Comparison of ENCODE assay signal across 20 cellular contexts in the genomic region with DNA sequence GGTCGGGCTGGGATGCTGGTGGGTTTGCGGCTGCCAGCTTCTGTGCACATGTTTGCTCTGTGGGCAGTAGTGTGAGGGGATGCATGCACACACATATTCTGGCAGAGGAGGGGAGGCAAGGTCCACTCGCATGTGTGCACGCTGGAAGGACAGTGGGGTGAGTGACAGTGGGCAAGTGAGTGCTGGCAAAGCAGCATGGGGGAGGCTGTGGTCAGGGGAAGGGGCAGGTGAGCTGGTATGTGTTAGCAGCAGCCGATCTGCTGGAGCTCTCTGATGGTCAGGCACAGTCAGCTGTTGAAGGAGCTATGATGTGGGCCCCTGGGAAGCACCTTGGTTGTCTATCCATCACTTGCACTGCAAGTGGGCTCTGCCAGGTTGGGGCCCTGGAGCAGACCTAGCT.
DNase-seq lines count a peak whose midpoint lies in the region; ATAC-seq, FAIRE-seq and TF ChIP-seq lines count a peak whose summit lies in the region.
"Had no signal": no experiment of that assay in that cellular context is flagged by ENCODE, and none has a peak within 500 bp of the region (broad histone marks: within the 10 kb centered on the region; RNA-seq: fewer than 3 reads in every experiment).

No MANE protein-coding gene starts in this region.

- peaks cover 25 to 41% (median 38%) of the 10 kb centered on the region in 3 experiments for H3K36me3 Mint-ChIP-seq in H9 (ENCODE audit: insufficient read depth in 1 of 3, low read depth in 3 of 3)
- no peaks in the 10 kb centered on the region for H3K36me3 Mint-ChIP-seq in stimulated activated effector memory CD8-positive, alpha-beta T cell treated with anti-CD3 and anti-CD28 coated beads, Interleukin-12 subunit alpha, Interleukin-12 subunit beta, amount 100 ng/mL, for 72 hours
- H3K36me3 Mint-ChIP-seq: CD4-positive, CD25-positive, alpha-beta regulatory T cell; CD8-positive, alpha-beta memory T cell had no signal

- H3K18ac ChIP-seq in H9 (ENCODE audit: insufficient read length, low read depth, low read length) (no peak overlapping the region), IMR-90 (ENCODE audit: low read depth, low read length) (no peak overlapping the region)

- no peaks in the 10 kb centered on the region for H4K20me1 ChIP-seq in H9 (ENCODE audit: control insufficient read depth, insufficient read depth, insufficient read length)
- no peaks in the 10 kb centered on the region for H4K20me1 ChIP-seq in IMR-90 (ENCODE audit: insufficient read depth, low read length)
- no peaks in the 10 kb centered on the region for H4K20me1 ChIP-seq in HepG2 (ENCODE audit: insufficient read depth, low read length)

- H2AFZ ChIP-seq in H9 (ENCODE audit: low read length) (no peak overlapping the region), IMR-90 (replicated peaks; ENCODE audit: low read length, poor library complexity) (peak overlapping the region; percentile 67), HepG2 (ENCODE audit: low read length) (no peak overlapping the region)
- H2AFZ ChIP-seq: GM23338 had no signal

- no peak for TF ChIP-seq RAD21 in IMR-90 (IDR thresholded peaks at IDR 0.05; ENCODE audit: low read length)
- TF ChIP-seq RAD21 in HepG2 (CRISPR knock-in tag; IDR thresholded peaks at IDR 0.05) = no peak

- H3K27me3 Mint-ChIP-seq in H9 (ENCODE audit: low read depth) = no peaks in the 10 kb centered on the region
- H3K27me3 Mint-ChIP-seq: B cell; CD4-positive, CD25-positive, alpha-beta regulatory T cell; CD8-positive, alpha-beta memory T cell had no signal

- DNase-seq in H9 = no peak
- DNase-seq in IMR-90 = no peak
- DNase-seq in HepG2 (ENCODE audit: low spot score) = no peak
- DNase-seq in stimulated activated effector memory CD8-positive, alpha-beta T cell treated with anti-CD3 and anti-CD28 coated beads, Interleukin-12 subunit alpha, Interleukin-12 subunit beta, amount 100 ng/mL, for 72 hours (ENCODE audit: low spot score in 2 of 2) = no peak
- no peak for DNase-seq in frontal cortex (ENCODE audit: low spot score in 2 of 2)
- DNase-seq in foreskin melanocyte = no peak
- DNase-seq: C1 segment of cervical spinal cord; CD4-positive, CD25-positive, alpha-beta regulatory T cell; CD8-positive, alpha-beta memory T cell; COR-L47; HFFc6 had no signal

- no peak overlapping the region for H3K4me3 Mint-ChIP-seq in H9
- no peak overlapping the region for H3K4me3 Mint-ChIP-seq in stimulated activated effector memory CD8-positive, alpha-beta T cell treated with anti-CD3 and anti-CD28 coated beads, Interleukin-12 subunit alpha, Interleukin-12 subunit beta, amount 100 ng/mL, for 72 hours
- H3K4me3 Mint-ChIP-seq: B cell; CD4-positive, CD25-positive, alpha-beta regulatory T cell; CD8-positive, alpha-beta memory T cell; GM23338; HFFc6 had no signal

- H2BK15ac ChIP-seq in H9 (ENCODE audit: low read depth, low read length) = no peak overlapping the region
- no peak overlapping the region for H2BK15ac ChIP-seq in IMR-90 (ENCODE audit: low read depth, low read length)

- H3K4me1 Mint-ChIP-seq in H9 = no peaks in the 10 kb centered on the region
- H3K4me1 Mint-ChIP-seq in stimulated activated effector memory CD8-positive, alpha-beta T cell treated with anti-CD3 and anti-CD28 coated beads, Interleukin-12 subunit alpha, Interleukin-12 subunit beta, amount 100 ng/mL, for 72 hours = no peaks in the 10 kb centered on the region
- H3K4me1 Mint-ChIP-seq: B cell; CD4-positive, CD25-positive, alpha-beta regulatory T cell; CD8-positive, alpha-beta memory T cell; GM23338 had no signal

- no peak overlapping the region for H2BK12ac ChIP-seq in H9 (ENCODE audit: insufficient read length, low read depth, low read length)

- H3K4me1 ChIP-seq in H9 (ENCODE audit: insufficient read depth, low read length) (no peaks in the 10 kb centered on the region), IMR-90 (ENCODE audit: control insufficient read depth, insufficient read depth, low read length) (no peaks in the 10 kb centered on the region), HepG2 (ENCODE audit: insufficient read depth, low read length) (no peaks in the 10 kb centered on the region)

- H3K9me3 Mint-ChIP-seq in H9 = peaks cover 29 to 37% of the 10 kb centered on the region in 2 experiments
- peaks cover 33% of the 10 kb centered on the region for H3K9me3 Mint-ChIP-seq in stimulated activated effector memory CD8-positive, alpha-beta T cell treated with anti-CD3 and anti-CD28 coated beads, Interleukin-12 subunit alpha, Interleukin-12 subunit beta, amount 100 ng/mL, for 72 hours

- H3K79me2 ChIP-seq in H9 (ENCODE audit: insufficient read depth, low read length) = no peaks in the 10 kb centered on the region
- H3K79me2 ChIP-seq in HepG2 (ENCODE audit: insufficient read depth, low read length) = no peaks in the 10 kb centered on the region

- CTCF ChIA-PET in IMR-90 (lab: Yijun Ruan, JAX) = no interaction called here
- CTCF ChIA-PET in HepG2 (lab: Yijun Ruan, JAX; ENCODE audit: low intra/inter-chr PET ratio, low total read pairs) = no interaction called here

- no peak overlapping the region for H2AK5ac ChIP-seq in H9 (ENCODE audit: insufficient read length, low read length)
- no peak overlapping the region for H2AK5ac ChIP-seq in IMR-90 (ENCODE audit: low read depth, low read length)

- BruUV-seq in IMR-90 (replicated peaks; lab: Mats Ljungman, UMichigan) = no TSS peak
- no TSS peak for BruUV-seq in HepG2 (replicated peaks; lab: Mats Ljungman, UMichigan)

- POLR2A ChIA-PET in IMR-90 (lab: Charles Lee; ENCODE audit: unreplicated experiment) (no interaction called here), HepG2 (lab: Yijun Ruan, JAX) (no interaction called here)

- H3K23ac ChIP-seq in H9 (ENCODE audit: insufficient read length, low read depth, low read length) (no peak overlapping the region), IMR-90 (ENCODE audit: low read depth, low read length) (no peak overlapping the region)

- no peak overlapping the region for H2BK5ac ChIP-seq in H9 (ENCODE audit: insufficient read length, low read length)
- no peak overlapping the region for H2BK5ac ChIP-seq in IMR-90 (ENCODE audit: low read depth, low read length, poor library complexity, severe bottlenecking)

- no peaks in the 10 kb centered on the region for H3K9me3 ChIP-seq in H9 (ENCODE audit: control insufficient read depth, low read depth, low read length)
- H3K9me3 ChIP-seq in IMR-90 (ENCODE audit: control insufficient read depth, insufficient read depth, low read length) = peaks cover 7% of the 10 kb centered on the region
- H3K9me3 ChIP-seq in HepG2 (ENCODE audit: low read length) = peaks cover 25% of the 10 kb centered on the region

- H3K14ac ChIP-seq in H9 (ENCODE audit: insufficient read depth, low read length) (peak overlapping the region; percentile 34; the same call in 1 of the 2 replicates), IMR-90 (replicated peaks; ENCODE audit: low read depth, low read length) (no peak overlapping the region)

- no peak overlapping the region for H3K4me3 ChIP-seq in IMR-90 (ENCODE audit: insufficient read depth, low read depth, low read length)
- no peak overlapping the region for H3K4me3 ChIP-seq in HepG2 (replicated peaks in 1 of 3; ENCODE audit: insufficient read depth in 1 of 3, low read depth in 2 of 3, low read length in 3 of 3)
- H3K4me3 ChIP-seq: GM23338 had no signal

- no peak overlapping the region for H3K56ac ChIP-seq in H9 (ENCODE audit: insufficient read length, low read depth, low read length)
- no peak overlapping the region for H3K56ac ChIP-seq in IMR-90 (ENCODE audit: extremely low read depth, insufficient read depth, low read length)

- H3K4ac ChIP-seq in H9 (ENCODE audit: low read depth, low read length) (no peak overlapping the region), IMR-90 (ENCODE audit: low read depth, low read length) (no peak overlapping the region)

- intact Hi-C loops in IMR-90 (cut with micrococcal nuclease) (no loop called here), HepG2 (cut with micrococcal nuclease; ENCODE audit: unreplicated experiment) (no loop called here)

- H3K9ac ChIP-seq in H9 (ENCODE audit: extremely low read depth, insufficient read length, low read length) (no peak overlapping the region), IMR-90 (ENCODE audit: low read depth, low read length) (no peak overlapping the region), HepG2 (ENCODE audit: insufficient read depth, low read depth, low read length) (no peak overlapping the region)

- no peak overlapping the region for H3K27ac Mint-ChIP-seq in H9
- no peak overlapping the region for H3K27ac Mint-ChIP-seq in stimulated activated effector memory CD8-positive, alpha-beta T cell treated with anti-CD3 and anti-CD28 coated beads, Interleukin-12 subunit alpha, Interleukin-12 subunit beta, amount 100 ng/mL, for 72 hours
- H3K27ac Mint-ChIP-seq: B cell; CD4-positive, CD25-positive, alpha-beta regulatory T cell; CD8-positive, alpha-beta memory T cell; GM23338; HFFc6 had no signal

- H3T11ph ChIP-seq in H9 (ENCODE audit: low read length) = no peak overlapping the region

- H2BK120ac ChIP-seq in H9 (ENCODE audit: low read depth, low read length, poor library complexity, severe bottlenecking) (no peak overlapping the region), IMR-90 (ENCODE audit: low read depth, low read length) (no peak overlapping the region)

- WGBS in H9 (ENCODE audit: extremely low coverage, insufficient read length, low lambda C conversion rate) = no CpG with 5 or more reads among the region's 5 CpGs
- WGBS in IMR-90 (ENCODE audit: extremely low coverage in 2 of 2, insufficient read length in 1 of 2), 2 experiments = 56% methylated on average over 2 of the region's 5 CpGs; no CpG with 5 or more reads in 1 of the 2 experiments
- 0% methylated on average over 4 of the region's 5 CpGs for WGBS in HepG2 (ENCODE audit: low lambda C conversion rate)

- H4K5ac ChIP-seq in H9 (ENCODE audit: insufficient read length, low read depth, low read length) (no peak overlapping the region), IMR-90 (ENCODE audit: low read depth, low read length) (no peak overlapping the region)

- no peaks in the 10 kb centered on the region for H3K23me2 ChIP-seq in H9 (ENCODE audit: insufficient read length, low read depth, low read length, poor library complexity, severe bottlenecking)

- H3K4me2 ChIP-seq in H9 (ENCODE audit: insufficient read depth, insufficient read length, low read length) (no peak overlapping the region), IMR-90 (ENCODE audit: low read depth, low read length) (no peak overlapping the region), HepG2 (ENCODE audit: low read depth, low read length) (no peak overlapping the region)
- H3K4me2 ChIP-seq: GM23338 had no signal

- H2AK9ac ChIP-seq in IMR-90 (replicated peaks; ENCODE audit: low read depth, low read length, poor library complexity) = peak overlapping the region; percentile 55

- no peak for TF ChIP-seq EP300 in HepG2 (IDR thresholded peaks at IDR 0.05; ENCODE audit: low read depth in 2 of 2, low read length in 2 of 2)
- TF ChIP-seq EP300 in HepG2 (CRISPR knock-in tag; IDR thresholded peaks at IDR 0.05; ENCODE audit: borderline replicate concordance) = no peak

- H3K36me3 ChIP-seq in IMR-90 (ENCODE audit: control insufficient read depth, insufficient read depth, low read length) (no peaks in the 10 kb centered on the region), HepG2 (replicated peaks in 1 of 2; ENCODE audit: control insufficient read depth in 1 of 2, insufficient read depth in 2 of 2, low read length in 2 of 2) (no peaks in the 10 kb centered on the region)

- H2BK20ac ChIP-seq in H9 (ENCODE audit: low read depth, low read length, poor library complexity, severe bottlenecking) = no peak overlapping the region
- H2BK20ac ChIP-seq in IMR-90 (ENCODE audit: low read depth, low read length) = no peak overlapping the region

- H3K27ac ChIP-seq in H9 (ENCODE audit: insufficient read length, low read depth, low read length) = no peak overlapping the region
- H3K27ac ChIP-seq in IMR-90 (ENCODE audit: insufficient read depth, low read length) = no peak overlapping the region
- no peak overlapping the region for H3K27ac ChIP-seq in HepG2 (ENCODE audit: extremely low read length, insufficient read depth, low read length)

- no peak overlapping the region for H4K91ac ChIP-seq in H9 (ENCODE audit: insufficient read length, low read depth, low read length)
- H4K91ac ChIP-seq in IMR-90 (ENCODE audit: insufficient read depth, low read depth, low read length) = no peak overlapping the region

- H4K8ac ChIP-seq in H9 (replicated peaks; ENCODE audit: insufficient read length, low read depth, low read length) (no peak overlapping the region), IMR-90 (ENCODE audit: low read depth in 2 of 2, low read length in 2 of 2) (no peak overlapping the region)

- ATAC-seq in IMR-90 (ENCODE audit: low read depth) (no peak), HepG2 (no peak), GM21723 (IDR thresholded peaks at IDR 0.05; ENCODE audit: unreplicated experiment) (no peak)
- ATAC-seq in stimulated activated effector memory CD8-positive, alpha-beta T cell treated with anti-CD3 and anti-CD28 coated beads, Interleukin-12 subunit alpha, Interleukin-12 subunit beta, amount 100 ng/mL, for 72 hours = peak; percentile 16
- ATAC-seq: GM23338, HCT116 had no signal

- in situ Hi-C loops in IMR-90 (cut with MboI; ENCODE audit: low sequenced_read_pairs) (no loop called here), HepG2 (cut with HindIII; ENCODE audit: extremely low pct_ligation_motif_present, low pct_unique_long_range_greater_than_20kb) (no loop called here)

- TF ChIP-seq CTCF in H9 (conservative IDR thresholded peaks at IDR 0.05) (no peak), IMR-90 (conservative IDR thresholded peaks at IDR 0.05; ENCODE audit: low read depth, low read length) (no peak), HepG2 (CRISPR knock-in tag; IDR thresholded peaks at IDR 0.05) (no peak)

- dilution Hi-C loops in IMR-90 (cut with HindIII; ENCODE audit: low sequenced_read_pairs, unreplicated experiment) = no loop called here

- H3K27me3 ChIP-seq in H9 (ENCODE audit: insufficient read depth, low read length) = no peaks in the 10 kb centered on the region
- H3K27me3 ChIP-seq in IMR-90 (ENCODE audit: control insufficient read depth, insufficient read depth, low read length) = no peaks in the 10 kb centered on the region
- no peaks in the 10 kb centered on the region for H3K27me3 ChIP-seq in HepG2 (ENCODE audit: control insufficient read depth in 1 of 2, insufficient read depth in 2 of 2, low read length in 2 of 2)

- no peaks in the 10 kb centered on the region for H3K9me1 ChIP-seq in IMR-90 (ENCODE audit: insufficient read depth, low read length)

- FAIRE-seq in HepG2 (lab: Jason Lieb, UNC) (no peak), frontal cortex (lab: Jason Lieb, UNC) (no peak)
- FAIRE-seq: D721Med, G401.6, GM12891, GM19239, H54 had no signal

- TF ChIP-seq POLR2A in IMR-90 (IDR thresholded peaks at IDR 0.05; ENCODE audit: low read depth, low read length) = no peak
- no peak for TF ChIP-seq POLR2A in HepG2 (IDR thresholded peaks at IDR 0.05; ENCODE audit: insufficient read depth in 1 of 2, low read depth in 2 of 2, low read length in 2 of 2)

- H3K79me1 ChIP-seq in H9 (ENCODE audit: insufficient read depth, low read depth, low read length, poor library complexity, severe bottlenecking) (no peaks in the 10 kb centered on the region), IMR-90 (ENCODE audit: low read depth in 1 of 2, low read length in 2 of 2) (no peaks in the 10 kb centered on the region)
